1 cellular context compared by ENCODE assay signal in genomic region chr19:47296036-47296435, GRCh38.
TF ChIP-seq lines count a peak whose summit lies in the region.

No MANE protein-coding gene starts in this region.

TF ChIP-seq in GM12878, 131 proteins besides CTCF, POLR2A, EP300 and RAD21:
- no peak for TF ChIP-seq IKZF1 (conservative IDR thresholded peaks at IDR 0.05)
- TF ChIP-seq CREM (IDR thresholded peaks at IDR 0.05; ENCODE audit: low read depth), result peak; percentile 69
- peak; percentile 88 for TF ChIP-seq SMC3 (IDR thresholded peaks at IDR 0.05; ENCODE audit: borderline replicate concordance, low read length)
- no peak for TF ChIP-seq SREBF1 (IDR thresholded peaks at IDR 0.05; ENCODE audit: low read length)
- no peak for TF ChIP-seq NR2F1 (conservative IDR thresholded peaks at IDR 0.05)
- TF ChIP-seq LARP7 (IDR thresholded peaks at IDR 0.05), result no peak
- no peak for TF ChIP-seq USF1 (IDR thresholded peaks at IDR 0.05; ENCODE audit: borderline replicate concordance, extremely low read length, insufficient read depth, low read depth, low read length)
- TF ChIP-seq YY1 (IDR thresholded peaks at IDR 0.05; ENCODE audit: low read depth, low read length), result peak; percentile 37; the same call in 1 of the 2 replicates
- peak; percentile 74 for TF ChIP-seq ATF7 (IDR thresholded peaks at IDR 0.05; ENCODE audit: low read depth)
- no peak for TF ChIP-seq TBL1XR1 (IDR thresholded peaks at IDR 0.05; ENCODE audit: low read depth, low read length)
- TF ChIP-seq ZZZ3 (IDR thresholded peaks at IDR 0.05; ENCODE audit: control insufficient read depth, insufficient read length, low read depth), result no peak
- peak; percentile 53; the same call in 1 of the 2 replicates for TF ChIP-seq CREB1 (IDR thresholded peaks at IDR 0.05; ENCODE audit: low read depth)
